8 cellular contexts compared by ENCODE assay signal in the genomic region with DNA sequence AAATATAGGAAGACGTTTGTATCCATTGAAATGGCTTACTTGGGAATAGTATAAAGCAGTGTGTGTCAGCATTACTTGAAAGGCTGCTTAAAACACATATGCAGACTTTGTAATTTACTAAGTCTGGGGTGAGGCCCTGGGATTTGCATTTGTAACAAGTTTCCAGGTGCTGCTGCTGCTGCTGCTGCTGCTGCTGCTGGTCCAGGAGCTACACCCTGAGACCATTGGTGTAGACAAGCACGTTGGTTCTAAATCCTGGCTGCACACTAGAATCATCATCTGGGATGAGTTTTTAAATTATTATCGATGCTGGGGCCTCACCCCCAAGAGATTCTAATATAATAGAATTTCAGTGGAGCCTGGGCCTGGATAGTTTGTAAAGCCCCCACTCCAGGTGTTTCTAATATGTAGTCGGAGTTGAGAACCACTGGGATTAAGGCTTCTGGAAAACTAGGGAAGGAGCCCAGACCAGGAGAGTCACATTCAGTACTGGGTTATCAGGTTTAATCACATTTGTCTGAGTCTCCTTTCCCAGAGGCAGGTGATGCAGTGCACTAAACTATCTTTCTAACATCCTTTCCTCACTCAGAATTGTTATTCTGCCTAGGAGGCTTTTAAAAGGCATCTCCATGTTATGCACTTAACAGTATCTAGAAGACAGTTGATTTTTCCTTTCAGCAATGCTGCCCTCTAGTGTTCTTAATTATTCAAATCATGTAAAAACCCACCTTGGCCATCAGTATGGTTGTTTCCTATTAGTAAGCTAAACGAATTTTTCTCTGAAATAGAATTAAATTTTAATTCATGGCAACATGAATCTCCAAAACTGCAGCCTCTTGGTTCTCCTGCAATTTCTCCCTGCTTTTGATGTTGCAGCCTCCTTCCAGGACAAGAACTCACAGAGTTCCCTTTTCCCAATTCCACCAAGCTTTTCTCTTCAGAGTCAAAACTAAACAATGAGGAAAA. TPM values are rescaled to one million over a fixed set of nuclear protein-coding genes. Genes with fewer than 3 reads are reported as not detected.
DNase-seq lines count a peak whose midpoint lies in the region; ATAC-seq and TF ChIP-seq lines count a peak whose summit lies in the region.

No MANE protein-coding gene starts in this region.

- CTCF ChIA-PET in HCT116 (lab: Charles Lee): interaction anchor here (0.5 to 3.7 kb wide), 26 partner anchors 11 to 628 kb away, joined by 3 to 62 read pairs (median 4); no protein-coding TSS in a partner anchor

- WGBS in esophagus muscularis mucosa: 66% methylated on average over 5 of the region's 5 CpGs

- TF ChIP-seq EP300 in esophagus muscularis mucosa (IDR thresholded peaks at IDR 0.05): no peak

- no peaks in the 10 kb centered on the region for H3K9me2 ChIP-seq in HCT116 (ENCODE audit: insufficient read depth)

- no peaks in the 10 kb centered on the region for H3K79me2 ChIP-seq in HCT116 (ENCODE audit: insufficient read depth, low read length)

- TF ChIP-seq CTCF in HCT116 (IDR thresholded peaks at IDR 0.05 in 2 of 3, conservative IDR thresholded peaks at IDR 0.05 in 1 of 3; ENCODE audit: borderline replicate concordance in 1 of 3, insufficient read depth in 1 of 3, low read depth in 2 of 3, low read length in 2 of 3): peak; percentile 30 to 81 (median 69); a peak in 5 of 6 replicates
- peak; percentile 64 to 66 (median 65) for TF ChIP-seq CTCF in esophagus muscularis mucosa (IDR thresholded peaks at IDR 0.05)

- no peaks in the 10 kb centered on the region for H3K36me3 Mint-ChIP-seq in activated CD4-positive, alpha-beta T cell treated with anti-CD3 and anti-CD28 coated beads, Interleukin-2, amount 10 ng/mL, durations not matched to agents 24 days and 14 days (ENCODE audit: low read depth)
- no peaks in the 10 kb centered on the region for H3K36me3 Mint-ChIP-seq in naive thymus-derived CD8-positive, alpha-beta T cell

- peaks cover 37% of the 10 kb centered on the region for H3K27me3 Mint-ChIP-seq in activated CD4-positive, alpha-beta T cell treated with anti-CD3 and anti-CD28 coated beads, Interleukin-2, amount 10 ng/mL, durations not matched to agents 24 days and 14 days
- peaks cover 2 to 24% (median 13%) of the 10 kb centered on the region in 5 donors for H3K27me3 Mint-ChIP-seq in naive thymus-derived CD8-positive, alpha-beta T cell

- no peak overlapping the region for H3K4me3 Mint-ChIP-seq in activated CD4-positive, alpha-beta T cell treated with anti-CD3 and anti-CD28 coated beads, Interleukin-2, amount 10 ng/mL, durations not matched to agents 24 days and 14 days
- no peak overlapping the region for H3K4me3 Mint-ChIP-seq in naive thymus-derived CD8-positive, alpha-beta T cell

- H3K27me3 ChIP-seq in HCT116 (ENCODE audit: insufficient read depth, low read length): no peaks in the 10 kb centered on the region
- H3K27me3 ChIP-seq in esophagus muscularis mucosa: no peaks in the 10 kb centered on the region

- H4K20me1 ChIP-seq in HCT116 (ENCODE audit: insufficient read depth): no peaks in the 10 kb centered on the region

- H3K4me2 ChIP-seq in HCT116 (ENCODE audit: low read length): no peak overlapping the region

- H3K4me1 ChIP-seq in HCT116 (ENCODE audit: control insufficient read depth in 1 of 2, insufficient read depth in 2 of 2, low read length in 2 of 2): peaks cover 4 to 6% of the 10 kb centered on the region in 2 experiments; a peak in 2 of 4 replicates
- H3K4me1 ChIP-seq in esophagus muscularis mucosa: peaks cover 0 to 14% (median 6%) of the 10 kb centered on the region in 4 donors

- peak; percentile 91 for ATAC-seq in HCT116
- peak; percentile 77 to 91 for ATAC-seq in naive thymus-derived CD8-positive, alpha-beta T cell
- no peak for ATAC-seq in GM18505 (IDR thresholded peaks at IDR 0.05; ENCODE audit: unreplicated experiment)

- no peak overlapping the region for H2AFZ ChIP-seq in HCT116 (ENCODE audit: low read depth, low read length, poor library complexity, severe bottlenecking)

- H3K9me3 ChIP-seq in HCT116 (ENCODE audit: control insufficient read depth in 1 of 2, insufficient read depth in 1 of 2, low read depth in 1 of 2, low read length in 2 of 2): no peaks in the 10 kb centered on the region
- no peaks in the 10 kb centered on the region for H3K9me3 ChIP-seq in esophagus muscularis mucosa

- H3K9me3 Mint-ChIP-seq in activated CD4-positive, alpha-beta T cell treated with anti-CD3 and anti-CD28 coated beads, Interleukin-2, amount 10 ng/mL, durations not matched to agents 24 days and 14 days: no peaks in the 10 kb centered on the region
- H3K9me3 Mint-ChIP-seq in naive thymus-derived CD8-positive, alpha-beta T cell: no peaks in the 10 kb centered on the region

- H3K27ac ChIP-seq in HCT116 (ENCODE audit: low read depth, low read length) (no peak overlapping the region), esophagus muscularis mucosa (replicated peaks in 1 of 4) (no peak overlapping the region)

- RAD21 ChIA-PET in HCT116 (lab: Charles Lee; ENCODE audit: low non-redundant PET in 1 of 2, low total read pairs in 2 of 2, uncharacterized antibody in 2 of 2, unreplicated experiment in 2 of 2): interaction anchor here (0.7 to 1.4 kb wide), 6 partner anchors 10 to 359 kb away, joined by 3 to 5 read pairs (median 3); no protein-coding TSS in a partner anchor

- TF ChIP-seq POLR2A in HCT116 (IDR thresholded peaks at IDR 0.05; ENCODE audit: borderline replicate concordance, extremely low read depth, insufficient read depth, insufficient read length) (no peak), esophagus muscularis mucosa (IDR thresholded peaks at IDR 0.05; ENCODE audit: low read depth) (no peak), GM18505 (IDR thresholded peaks at IDR 0.05; ENCODE audit: borderline replicate concordance, extremely low read depth, insufficient read depth, insufficient read length) (no peak)

- peaks cover 15% of the 10 kb centered on the region for H3K4me1 Mint-ChIP-seq in activated CD4-positive, alpha-beta T cell treated with anti-CD3 and anti-CD28 coated beads, Interleukin-2, amount 10 ng/mL, durations not matched to agents 24 days and 14 days
- no peaks in the 10 kb centered on the region for H3K4me1 Mint-ChIP-seq in naive thymus-derived CD8-positive, alpha-beta T cell

- H3K4me3 ChIP-seq in HCT116 (replicated peaks in 1 of 2; ENCODE audit: low read depth in 1 of 2, low read length in 2 of 2): no peak overlapping the region
- H3K4me3 ChIP-seq in esophagus muscularis mucosa: no peak overlapping the region

- BruUV-seq in HCT116 (replicated peaks; lab: Mats Ljungman, UMichigan): no TSS peak

- intact Hi-C loops in activated CD4-positive, alpha-beta T cell treated with anti-CD3 and anti-CD28 coated beads, Interleukin-2, amount 10 ng/mL, durations not matched to agents 24 days and 14 days (cut with micrococcal nuclease): loop anchor here (1.0 to 2.0 kb wide), 4 partner anchors 25 to 359 kb away; no protein-coding TSS in a partner anchor
- intact Hi-C loops in HCT116 (cut with micrococcal nuclease): loop anchor here (1.0 to 10.0 kb wide), 3 partner anchors 358 to 572 kb away; no protein-coding TSS in a partner anchor
- intact Hi-C loops in esophagus muscularis mucosa (cut with DNase I): loop anchor here (2.0 kb wide), 1 partner anchor 359 kb away; no protein-coding TSS in a partner anchor

- TF ChIP-seq RAD21 in HCT116 (IDR thresholded peaks at IDR 0.05; ENCODE audit: low read depth): peak; percentile 83

- POLR2A ChIA-PET in HCT116 (lab: Charles Lee): no interaction called here
- POLR2A ChIA-PET in naive thymus-derived CD8-positive, alpha-beta T cell (lab: Charles Lee): interaction anchor here (0.8 to 1.3 kb wide), 4 partner anchors 8 to 359 kb away, joined by 3 to 4 read pairs (median 3); no protein-coding TSS in a partner anchor

- no peak overlapping the region for H3K27ac Mint-ChIP-seq in activated CD4-positive, alpha-beta T cell treated with anti-CD3 and anti-CD28 coated beads, Interleukin-2, amount 10 ng/mL, durations not matched to agents 24 days and 14 days
- no peak overlapping the region for H3K27ac Mint-ChIP-seq in naive thymus-derived CD8-positive, alpha-beta T cell

- no peak overlapping the region for H3K9ac ChIP-seq in HCT116 (ENCODE audit: low read length)

- DNase-seq in activated CD4-positive, alpha-beta T cell treated with anti-CD3 and anti-CD28 coated beads, Interleukin-2, amount 10 ng/mL, durations not matched to agents 24 days and 14 days: peak; percentile 74
- DNase-seq in activated CD4-positive, alpha-beta T cell treated with anti-CD3 and anti-CD28 coated beads for 1 hour: no peak
- peak; percentile 37 for DNase-seq in HCT116 (ENCODE audit: low read depth, low spot score)
- DNase-seq in MV-4-11 (lab: John Stamatoyannopoulos, UW): peak; percentile 38
- DNase-seq in SK-N-DZ (ENCODE audit: low spot score): peak; percentile 70
- no peak for DNase-seq in esophagus muscularis mucosa (ENCODE audit: extremely low spot score)
- peak in 4 of 10 donors; percentile 14 to 71 (median 68) for DNase-seq in naive thymus-derived CD8-positive, alpha-beta T cell

- no peaks in the 10 kb centered on the region for H3K36me3 ChIP-seq in HCT116 (ENCODE audit: control insufficient read depth in 1 of 2, insufficient read depth in 2 of 2, low read length in 2 of 2)
- no peaks in the 10 kb centered on the region for H3K36me3 ChIP-seq in esophagus muscularis mucosa

TF ChIP-seq in HCT116, 20 proteins besides CTCF, POLR2A, EP300 and RAD21 (continues in another document):
- TF ChIP-seq EZH2phosphoT487 (IDR thresholded peaks at IDR 0.05; ENCODE audit: borderline replicate concordance): no peak
- TF ChIP-seq SIN3A (IDR thresholded peaks at IDR 0.05; ENCODE audit: low read depth): no peak

RNA-seq across cellular contexts. Expression of a gene that starts 45.4 kb away (rescaled TPM):
- total RNA-seq in activated CD4-positive, alpha-beta T cell treated with anti-CD3 and anti-CD28 coated beads, Interleukin-2, amount 10 ng/mL, durations not matched to agents 24 days and 14 days: 151 and 153 TPM in 2 replicates
- total RNA-seq in HCT116 (2021; ENCODE audit: unreplicated experiment) (177 TPM), esophagus muscularis mucosa (100 to 1,000 TPM; 170 to 211 (median 207) TPM)
- polyA plus RNA-seq in HCT116 (2012): 146 and 156 TPM in 2 replicates
- 105 and 119 TPM in 2 replicates for polyA plus RNA-seq in SK-N-DZ (2014; cell fraction: cytosol; rRNA removed)
- 40.6 and 61.1 TPM in 2 replicates for polyA plus RNA-seq in SK-N-DZ (2014; cell fraction: nucleus; rRNA removed)
- 10 to 100 TPM; 68.5 to 68.7 TPM for total RNA-seq in naive thymus-derived CD8-positive, alpha-beta T cell
- polyA plus RNA-seq in naive thymus-derived CD8-positive, alpha-beta T cell: 10 to 100 TPM; 81.7 to 93.9 (median 86.3) TPM

Comparison
In these comparisons a context has a peak if more than half of its experiments do, and no peak if none do; other contexts are left out.
1. DNase-seq: peak in activated CD4-positive, alpha-beta T cell treated with anti-CD3 and anti-CD28 coated beads, Interleukin-2, amount 10 ng/mL, durations not matched to agents 24 days and 14 days (single experiment), HCT116 (single experiment), MV-4-11 (single experiment) and SK-N-DZ (single experiment); none in activated CD4-positive, alpha-beta T cell treated with anti-CD3 and anti-CD28 coated beads for 1 hour (single experiment) and esophagus muscularis mucosa (single experiment).